In the genomic region with DNA sequence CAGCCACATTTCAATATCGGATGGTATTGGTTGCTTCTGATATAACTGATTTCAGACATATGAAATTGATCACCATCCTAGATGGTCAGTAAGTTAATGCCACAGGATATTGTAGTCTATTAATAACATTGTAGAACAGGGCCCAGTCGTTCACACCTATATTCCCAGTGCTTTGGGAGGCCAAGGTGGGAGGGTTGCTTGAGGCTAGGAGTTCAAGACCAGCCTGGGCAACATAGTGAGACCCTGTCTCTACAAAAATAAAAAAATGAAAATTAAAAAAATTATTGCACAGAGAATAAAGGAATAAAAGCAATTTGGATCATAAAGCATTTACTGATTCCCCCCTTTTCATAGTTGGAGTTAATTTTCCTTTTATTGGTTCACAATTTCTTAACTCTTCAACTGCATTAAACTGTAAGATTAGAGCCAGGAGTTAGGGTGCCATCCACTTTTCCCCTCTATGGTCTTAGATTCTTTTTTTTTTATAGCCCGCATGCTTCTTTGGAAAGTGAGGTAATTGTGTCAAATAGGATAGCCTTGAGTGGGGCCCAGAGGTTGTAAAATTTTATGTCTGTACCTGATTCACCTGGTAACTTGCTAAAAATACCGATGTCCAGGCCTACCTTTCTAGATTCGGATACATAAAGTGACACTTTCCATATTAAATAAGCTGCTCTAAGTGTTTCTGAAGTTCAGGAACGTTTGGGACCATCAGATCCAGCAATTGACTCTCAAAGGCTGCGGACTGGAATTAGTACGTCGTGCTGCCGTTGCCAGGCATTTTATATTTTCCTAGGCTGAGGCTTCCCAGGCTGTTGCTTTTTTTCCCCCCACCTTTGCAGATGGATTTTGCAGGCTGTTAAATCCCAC, we compare ENCODE assay signal across 8 cellular contexts. TPM values are rescaled to one million over a fixed set of nuclear protein-coding genes. Genes with fewer than 3 reads are reported as not detected.
DNase-seq lines count a peak whose midpoint lies in the region; ATAC-seq and TF ChIP-seq lines count a peak whose summit lies in the region.

No MANE protein-coding gene starts in this region.

- no peaks in the 10 kb centered on the region for H3K9me3 ChIP-seq in adipocyte (ENCODE audit: control insufficient read depth, low read length)
- H3K9me3 ChIP-seq in left lung: no peaks in the 10 kb centered on the region
- no peaks in the 10 kb centered on the region for H3K9me3 ChIP-seq in thyroid gland

- intact Hi-C loops in left lung (cut with DNase I) (no loop called here), thyroid gland (cut with DNase I) (no loop called here)

- no peaks in the 10 kb centered on the region for H3K36me3 ChIP-seq in adipocyte (ENCODE audit: control insufficient read depth, insufficient read depth, low read length, severe bottlenecking)
- H3K36me3 ChIP-seq in left lung: no peaks in the 10 kb centered on the region
- no peaks in the 10 kb centered on the region for H3K36me3 ChIP-seq in thyroid gland

- peak overlapping the region; percentile 90 for H3K4me3 ChIP-seq in adipocyte (ENCODE audit: low read length)
- peak overlapping the region; percentile 75 to 89 for H3K4me3 ChIP-seq in left lung
- peak overlapping the region; percentile 34 to 89 (median 79) for H3K4me3 ChIP-seq in thyroid gland (replicated peaks in 1 of 3)

- no peak for ATAC-seq in activated T-cell treated with anti-CD3 and anti-CD28 coated beads, Interleukin-2, amount 50 U/mL, for 4 hours
- ATAC-seq in left lung (no peak), GM18520 (IDR thresholded peaks at IDR 0.05; ENCODE audit: unreplicated experiment) (no peak), GM19023 (IDR thresholded peaks at IDR 0.05; ENCODE audit: unreplicated experiment) (no peak)

- H3K36me3 Mint-ChIP-seq in activated T-cell treated with anti-CD3 and anti-CD28 coated beads, Interleukin-2, amount 50 U/mL, for 4 hours (ENCODE audit: insufficient read depth): peaks cover 7% of the 10 kb centered on the region

- H3K4me1 Mint-ChIP-seq in activated T-cell treated with anti-CD3 and anti-CD28 coated beads, Interleukin-2, amount 50 U/mL, for 4 hours (ENCODE audit: low read depth): peaks cover 32% of the 10 kb centered on the region

- H3K4me1 ChIP-seq in adipocyte (ENCODE audit: control insufficient read depth, insufficient read depth, low read length): peaks cover 21% of the 10 kb centered on the region
- H3K4me1 ChIP-seq in left lung: peaks cover 5 to 35% of the 10 kb centered on the region in 2 donors
- H3K4me1 ChIP-seq in thyroid gland: peaks cover 0 to 7% of the 10 kb centered on the region in 2 donors

- H3K27ac ChIP-seq in left lung: peak overlapping the region; percentile 88 to 95
- H3K27ac ChIP-seq in thyroid gland: peak overlapping the region; percentile 76 to 90 (median 76)

- peak overlapping the region; percentile 93 for H3K9ac ChIP-seq in adipocyte (ENCODE audit: low read length)

- 28 to 29% methylated on average over 10 of the region's 10 CpGs for WGBS in thyroid gland, 2 donors

- TF ChIP-seq CTCF in left lung (IDR thresholded peaks at IDR 0.05) (no peak), thyroid gland (IDR thresholded peaks at IDR 0.05) (no peak)

- H3K9me3 Mint-ChIP-seq in activated T-cell treated with anti-CD3 and anti-CD28 coated beads, Interleukin-2, amount 50 U/mL, for 4 hours: no peaks in the 10 kb centered on the region

- no peaks in the 10 kb centered on the region for H3K27me3 ChIP-seq in adipocyte (replicated peaks; ENCODE audit: control insufficient read depth, insufficient read depth, low read length)
- H3K27me3 ChIP-seq in left lung: no peaks in the 10 kb centered on the region
- H3K27me3 ChIP-seq in thyroid gland: no peaks in the 10 kb centered on the region

- peak overlapping the region; percentile 92 for H3K4me3 Mint-ChIP-seq in activated T-cell treated with anti-CD3 and anti-CD28 coated beads, Interleukin-2, amount 50 U/mL, for 4 hours

- no peaks in the 10 kb centered on the region for H3K27me3 Mint-ChIP-seq in activated T-cell treated with anti-CD3 and anti-CD28 coated beads, Interleukin-2, amount 50 U/mL, for 4 hours (ENCODE audit: low read depth)

- no peak for TF ChIP-seq POLR2A in thyroid gland (IDR thresholded peaks at IDR 0.05)

- DNase-seq in activated T-cell treated with anti-CD3 and anti-CD28 coated beads, Interleukin-2, amount 50 U/mL, for 4 hours: no peak
- DNase-seq in activated T-cell treated with anti-CD3 and anti-CD28 coated beads for 4 hours (no peak), adipocyte (ENCODE audit: low read depth) (no peak), left lung (no peak), thyroid gland (no peak), UCSD-AML1 (lab: John Stamatoyannopoulos, UW; ENCODE audit: unreplicated experiment) (no peak)

RNA-seq across cellular contexts. Expression of gene ADK, which starts 24.7 kb away (rescaled TPM):
- 10 to 100 TPM; 49.7 to 56.8 (median 56.2) TPM for total RNA-seq in activated T-cell treated with anti-CD3 and anti-CD28 coated beads, Interleukin-2, amount 50 U/mL, for 4 hours
- total RNA-seq in left lung (10 to 100 TPM; 60.3 to 68.6 TPM), thyroid gland (10 to 100 TPM; 62.1 to 84.7 (median 74.4) TPM)

RNA-seq across cellular contexts. Expression of gene AP3M1, which starts 25.1 kb away (rescaled TPM):
- total RNA-seq in activated T-cell treated with anti-CD3 and anti-CD28 coated beads, Interleukin-2, amount 50 U/mL, for 4 hours: 10 to 100 TPM; 49.8 to 56.7 (median 52.5) TPM
- total RNA-seq in left lung (10 to 100 TPM; 37.5 to 40.5 TPM), thyroid gland (10 to 100 TPM; 28.9 to 35.2 (median 32.4) TPM)
